Comparison of ENCODE assay signal across 1 cellular context in the genomic region with DNA sequence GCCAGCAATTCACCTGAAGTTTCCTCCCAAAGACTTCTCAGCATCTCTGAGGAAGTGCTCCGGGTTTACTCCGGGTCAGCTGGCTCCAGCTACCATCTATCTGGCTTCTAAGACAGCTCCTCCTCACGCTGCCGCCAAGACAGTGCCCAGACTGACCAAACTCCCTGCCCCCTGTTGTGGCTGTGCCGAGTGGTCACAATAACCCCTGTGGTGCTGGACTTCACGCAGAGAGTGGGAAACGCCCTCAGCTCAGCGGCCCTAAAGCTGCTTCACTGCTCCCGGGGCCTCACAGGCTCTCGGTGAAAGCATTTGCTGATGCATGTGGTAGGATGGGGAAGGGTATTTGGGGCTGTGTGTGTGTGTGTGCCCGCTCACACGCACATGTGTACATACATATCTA.
TF ChIP-seq lines count a peak whose summit lies in the region.

No MANE protein-coding gene starts in this region.

TF ChIP-seq in IMR-90, 13 proteins besides CTCF, POLR2A, EP300 and RAD21 (continued from another document):
- TF ChIP-seq CHD1 (IDR thresholded peaks at IDR 0.05; ENCODE audit: low read depth, low read length) (no peak), RCOR1 (IDR thresholded peaks at IDR 0.05; ENCODE audit: insufficient replicate concordance, low read length) (no peak), MXI1 (IDR thresholded peaks at IDR 0.05; ENCODE audit: borderline replicate concordance, low read depth, low read length) (no peak), FOS (IDR thresholded peaks at IDR 0.05; ENCODE audit: low read depth, low read length) (no peak)
